39 cellular contexts compared by ENCODE assay signal in the genomic region with DNA sequence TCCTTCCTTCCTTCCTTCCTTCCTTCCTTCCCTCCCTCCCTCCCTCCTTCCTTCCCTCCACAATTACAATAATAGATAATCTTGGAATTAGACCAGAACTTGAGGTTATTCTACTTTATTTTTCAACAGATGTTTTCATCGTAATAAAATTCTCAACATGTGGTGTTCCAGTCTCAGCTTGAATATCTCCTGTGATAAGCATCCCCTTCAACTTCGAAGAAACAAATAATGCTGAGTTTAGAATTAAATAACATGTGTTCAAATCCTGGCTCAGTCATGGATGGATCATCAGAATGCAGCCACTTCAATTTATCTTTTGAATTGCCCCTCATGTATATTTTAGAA.
"Had no signal": no experiment of that assay in that cellular context is flagged by ENCODE, and none has a peak within 500 bp of the region (broad histone marks: within the 10 kb centered on the region; RNA-seq: fewer than 3 reads in every experiment).

No MANE protein-coding gene starts in this region.

- H3K27me3 ChIP-seq: adrenal gland, ascending aorta, body of pancreas, brain microvascular endothelial cell, breast epithelium, cardiac muscle cell had no signal

- H3K4me3 ChIP-seq: adrenal gland, ascending aorta, body of pancreas, breast epithelium, cardiac muscle cell had no signal

- ATAC-seq: activated naive CD4-positive, alpha-beta T cell treated with anti-CD3 and anti-CD28 coated beads, Interleukin-2, amount 50 U/mL, for 72 hours; activated naive CD8-positive, alpha-beta T cell treated with anti-CD3 and anti-CD28 coated beads, Interleukin-2, amount 50 U/mL, for 24 hours; activated T-cell treated with anti-CD3 and anti-CD28 coated beads, Interleukin-2, amount 50 U/mL, for 4 hours; activated T-cell treated with anti-CD3 and anti-CD28 coated beads, Interleukin-2, amount 50 U/mL, for 72 hours; activated T-helper 17 cell treated with anti-CD3 and anti-CD28 coated beads, Interleukin-2, amount 50 U/mL, for 72 hours; body of pancreas had no signal

- H3K27me3 Mint-ChIP-seq: activated naive CD8-positive, alpha-beta T cell; activated naive CD8-positive, alpha-beta T cell treated with anti-CD3 and anti-CD28 coated beads for 36 hours; activated naive CD8-positive, alpha-beta T cell treated with anti-CD3 and anti-CD28 coated beads, Interleukin-2, amount 10 ng/mL, durations not matched to agents 7 days and 5 days; activated naive CD8-positive, alpha-beta T cell treated with anti-CD3 and anti-CD28 coated beads, Interleukin-2, amount 50 U/mL, for 24 hours; activated T-cell treated with anti-CD3 and anti-CD28 coated beads, Interleukin-2, amount 50 U/mL, for 24 hours; activated T-helper 17 cell treated with anti-CD3 and anti-CD28 coated beads, Interleukin-2, amount 50 U/mL, for 72 hours; brain; central memory CD8-positive, alpha-beta T cell had no signal

- H3K4me1 ChIP-seq: adrenal gland, ascending aorta, body of pancreas, breast epithelium had no signal

- H3K36me3 ChIP-seq: adrenal gland, ascending aorta, brain microvascular endothelial cell, breast epithelium, cardiac muscle cell had no signal

- H3K9me3 Mint-ChIP-seq: activated naive CD4-positive, alpha-beta T cell treated with anti-CD3 and anti-CD28 coated beads, Interleukin-2, amount 50 U/mL, for 24 hours; activated naive CD8-positive, alpha-beta T cell treated with anti-CD3 and anti-CD28 coated beads for 36 hours; activated T-helper 1 cell treated with anti-CD3 and anti-CD28 coated beads, Interleukin-12 subunit alpha, Interleukin-12 subunit beta, Interleukin-2, Interleukin-4 antibody, amounts not matched to agents 30 ng/mL and 10 ng/mL and 1 ng/mL, durations not matched to agents 14 hours and 24 hours and 36 hours; activated T-helper 2 cell treated with anti-CD3 and anti-CD28 coated beads, Interferon-gamma antibody, Interleukin-2, Interleukin-4, amounts not matched to agents 10 μg/mL and 5 μg/mL and 100 μg/mL, durations not matched to agents 14 hours and 24 hours and 36 hours; brain had no signal

- H3K27ac Mint-ChIP-seq: activated naive CD4-positive, alpha-beta T cell treated with anti-CD3 and anti-CD28 coated beads for 36 hours; activated naive CD4-positive, alpha-beta T cell treated with anti-CD3 and anti-CD28 coated beads, Interleukin-2, amount 50 U/mL, for 24 hours; activated naive CD4-positive, alpha-beta T cell treated with anti-CD3 and anti-CD28 coated beads, Interleukin-2, amount 50 U/mL, for 72 hours; activated naive CD8-positive, alpha-beta T cell; activated naive CD8-positive, alpha-beta T cell treated with anti-CD3 and anti-CD28 coated beads for 36 hours; activated naive CD8-positive, alpha-beta T cell treated with anti-CD3 and anti-CD28 coated beads, Interleukin-2, amount 10 ng/mL, durations not matched to agents 7 days and 5 days; activated naive CD8-positive, alpha-beta T cell treated with anti-CD3 and anti-CD28 coated beads, Interleukin-2, amount 50 U/mL, for 24 hours; activated T-cell treated with anti-CD3 and anti-CD28 coated beads, Interleukin-2, amount 50 U/mL, for 24 hours; activated T-cell treated with anti-CD3 and anti-CD28 coated beads, Interleukin-2, amount 50 U/mL, for 72 hours; activated T-helper 1 cell treated with anti-CD3 and anti-CD28 coated beads, Interleukin-12 subunit alpha, Interleukin-12 subunit beta, Interleukin-2, Interleukin-4 antibody, amounts not matched to agents 30 ng/mL and 10 ng/mL and 1 ng/mL, durations not matched to agents 14 hours and 24 hours and 36 hours; activated T-helper 17 cell treated with anti-CD3 and anti-CD28 coated beads, Interleukin-2, amount 50 U/mL, for 72 hours; activated T-helper 2 cell treated with anti-CD3 and anti-CD28 coated beads, Interferon-gamma antibody, Interleukin-2, Interleukin-4, amounts not matched to agents 10 μg/mL and 5 μg/mL and 100 μg/mL, durations not matched to agents 14 hours and 24 hours and 36 hours; brain had no signal

- FAIRE-seq: astrocyte, bronchial epithelial cell had no signal

- H3K4me1 Mint-ChIP-seq: activated naive CD4-positive, alpha-beta T cell treated with anti-CD3 and anti-CD28 coated beads, Interleukin-2, amount 50 U/mL, for 24 hours; activated naive CD8-positive, alpha-beta T cell treated with anti-CD3 and anti-CD28 coated beads for 36 hours; activated naive CD8-positive, alpha-beta T cell treated with anti-CD3 and anti-CD28 coated beads, Interleukin-2, amount 10 ng/mL, durations not matched to agents 7 days and 5 days; activated naive CD8-positive, alpha-beta T cell treated with anti-CD3 and anti-CD28 coated beads, Interleukin-2, amount 50 U/mL, for 24 hours; activated T-helper 17 cell treated with anti-CD3 and anti-CD28 coated beads, Interleukin-2, amount 50 U/mL, for 72 hours; brain; central memory CD8-positive, alpha-beta T cell had no signal

- H3K27ac ChIP-seq: adrenal gland, ascending aorta, body of pancreas, brain microvascular endothelial cell, breast epithelium, cardiac muscle cell had no signal

- H3K36me3 Mint-ChIP-seq: activated naive CD4-positive, alpha-beta T cell treated with anti-CD3 and anti-CD28 coated beads, Interleukin-2, amount 50 U/mL, for 24 hours; activated naive CD4-positive, alpha-beta T cell treated with anti-CD3 and anti-CD28 coated beads, Interleukin-2, amount 50 U/mL, for 72 hours; activated naive CD8-positive, alpha-beta T cell; activated naive CD8-positive, alpha-beta T cell treated with anti-CD3 and anti-CD28 coated beads for 36 hours; activated naive CD8-positive, alpha-beta T cell treated with anti-CD3 and anti-CD28 coated beads, Interleukin-2, amount 10 ng/mL, durations not matched to agents 7 days and 5 days; brain had no signal

- H3K9me3 ChIP-seq: adrenal gland, ascending aorta, body of pancreas, breast epithelium had no signal

- DNase-seq: activated effector memory CD4-positive, alpha-beta T cell treated with anti-CD3 and anti-CD28 coated beads, Interleukin-2, amount 50 U/mL, for 16 hours; activated effector memory CD4-positive, alpha-beta T cell treated with Interleukin-2 at 50 U/mL for 16 hours; activated gamma-delta T cell; activated gamma-delta T cell treated with Interleukin-2 at 50 U/mL for 16 hours; activated naive CD4-positive, alpha-beta T cell; activated naive CD4-positive, alpha-beta T cell treated with anti-CD3 and anti-CD28 coated beads for 36 hours; activated naive CD4-positive, alpha-beta T cell treated with anti-CD3 and anti-CD28 coated beads, Interleukin-2, amount 50 U/mL, for 16 hours; activated naive CD4-positive, alpha-beta T cell treated with Interleukin-2 at 50 U/mL for 16 hours; activated naive CD8-positive, alpha-beta T cell treated with anti-CD3 and anti-CD28 coated beads for 36 hours; activated naive CD8-positive, alpha-beta T cell treated with anti-CD3 and anti-CD28 coated beads, Interleukin-2, amount 10 ng/mL, durations not matched to agents 7 days and 5 days; activated naive CD8-positive, alpha-beta T cell treated with anti-CD3 and anti-CD28 coated beads, Interleukin-2, amount 50 U/mL, for 24 hours; activated T-cell treated with anti-CD3 and anti-CD28 coated beads, Interleukin-2, amount 50 U/mL, for 1 hour; activated T-cell treated with anti-CD3 and anti-CD28 coated beads, Interleukin-2, amount 50 U/mL, for 24 hours; activated T-cell treated with anti-CD3 and anti-CD28 coated beads, Interleukin-2, amount 50 U/mL, for 4 hours; activated T-cell treated with anti-CD3 and anti-CD28 coated beads, Interleukin-2, amount 50 U/mL, for 48 hours; activated T-cell treated with anti-CD3 and anti-CD28 coated beads, Interleukin-2, amount 50 U/mL, for 72 hours; adrenal gland; amniotic stem cell; amygdala; anterior cingulate cortex; aorta; body of pancreas; brain microvascular endothelial cell; caudate nucleus; central memory CD4-positive, alpha-beta T cell; cerebellar nuclear complex had no signal

- H3K4me3 Mint-ChIP-seq: activated naive CD4-positive, alpha-beta T cell treated with anti-CD3 and anti-CD28 coated beads for 36 hours; activated naive CD4-positive, alpha-beta T cell treated with anti-CD3 and anti-CD28 coated beads, Interleukin-2, amount 50 U/mL, for 24 hours; activated naive CD8-positive, alpha-beta T cell; activated naive CD8-positive, alpha-beta T cell treated with anti-CD3 and anti-CD28 coated beads for 36 hours; activated naive CD8-positive, alpha-beta T cell treated with anti-CD3 and anti-CD28 coated beads, Interleukin-2, amount 10 ng/mL, durations not matched to agents 7 days and 5 days; activated naive CD8-positive, alpha-beta T cell treated with anti-CD3 and anti-CD28 coated beads, Interleukin-2, amount 50 U/mL, for 24 hours; activated T-cell treated with anti-CD3 and anti-CD28 coated beads, Interleukin-2, amount 50 U/mL, for 24 hours; activated T-cell treated with anti-CD3 and anti-CD28 coated beads, Interleukin-2, amount 50 U/mL, for 4 hours; activated T-cell treated with anti-CD3 and anti-CD28 coated beads, Interleukin-2, amount 50 U/mL, for 72 hours; activated T-helper 1 cell treated with anti-CD3 and anti-CD28 coated beads, Interleukin-12 subunit alpha, Interleukin-12 subunit beta, Interleukin-2, Interleukin-4 antibody, amounts not matched to agents 30 ng/mL and 10 ng/mL and 1 ng/mL, durations not matched to agents 14 hours and 24 hours and 36 hours; activated T-helper 17 cell treated with anti-CD3 and anti-CD28 coated beads, Interleukin-2, amount 50 U/mL, for 72 hours; brain; central memory CD8-positive, alpha-beta T cell had no signal
